19 cellular contexts compared by ENCODE assay signal in genomic region chr10:20708305-20708704, GRCh38.
"Had no signal": no experiment of that assay in that cellular context is flagged by ENCODE, and none has a peak within 500 bp of the region (broad histone marks: within the 10 kb centered on the region; RNA-seq: fewer than 3 reads in every experiment).

No MANE protein-coding gene starts in this region.

- DNase-seq: Kasumi-1, MM.1S, NCI-H1092 treated with DMSO at 0.1 percent for 48 hours, NCI-H1436, NCI-H187, NCI-H2029 treated with DMSO at 0.1 percent for 48 hours, NCI-H2171 treated with DMSO at 0.1 percent for 48 hours, NCI-H345, NCI-H446 treated with DMSO at 0.1 percent for 48 hours, NCI-H510A treated with DMSO at 0.1 percent for 48 hours, NCI-H748 treated with DMSO at 0.1 percent for 48 hours, PC-3, SHP77, SK-N-SH, SW 1271 had no signal

- H3K27ac ChIP-seq: KMS-11, RWPE1 had no signal

- H3K4me2 ChIP-seq: KMS-11, SK-N-SH had no signal

- H3K9me2 ChIP-seq: SK-N-SH had no signal

- ATAC-seq: K562, Panc1, PC-3 had no signal

- H3K9me3 ChIP-seq: SK-N-SH had no signal

- H3K4me3 ChIP-seq: K562 had no signal
